22 cellular contexts compared by ENCODE assay signal in the genomic region with DNA sequence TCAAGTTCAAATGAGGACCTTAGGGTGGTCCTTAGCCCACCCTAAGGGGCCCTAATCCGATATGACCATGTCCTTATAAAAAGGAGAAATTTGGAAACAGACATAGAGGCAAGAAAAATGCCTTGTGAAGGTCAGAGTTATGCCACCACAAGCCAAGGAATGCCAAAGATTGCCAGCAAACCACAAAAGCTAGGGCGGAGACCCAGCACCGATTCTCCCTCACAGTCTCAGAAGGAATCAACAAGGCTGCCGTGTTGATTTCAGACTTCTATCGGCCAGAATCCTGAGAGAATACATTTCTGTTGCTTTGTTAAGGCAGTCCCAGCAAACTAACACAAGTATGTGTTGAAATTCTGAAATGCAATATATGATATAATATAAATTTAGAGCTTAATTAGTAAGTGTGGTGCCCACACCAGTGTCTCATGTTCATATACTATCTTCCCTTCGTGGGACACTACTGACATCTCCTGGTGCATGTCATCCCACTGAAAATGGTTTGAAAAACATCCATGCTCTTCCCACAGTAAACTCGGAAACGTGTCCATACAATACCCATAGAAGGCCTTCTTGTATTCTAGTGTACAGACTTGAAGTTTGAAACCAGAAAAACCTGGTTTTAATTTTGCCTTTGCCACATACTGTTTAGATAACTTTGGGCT.
A peak's percentile ranks its signal among the peaks of the same experiment; 100 is the strongest.
DNase-seq lines count a peak whose midpoint lies in the region; ATAC-seq, FAIRE-seq and TF ChIP-seq lines count a peak whose summit lies in the region.
"Had no signal": no experiment of that assay in that cellular context is flagged by ENCODE, and none has a peak within 500 bp of the region (broad histone marks: within the 10 kb centered on the region; RNA-seq: fewer than 3 reads in every experiment).

No MANE protein-coding gene starts in this region.

- no peak overlapping the region for H3K27ac ChIP-seq in tibial nerve
- H3K27ac ChIP-seq: cardiac muscle cell, Peyer's patch, suprapubic skin had no signal

- no peak for TF ChIP-seq EP300 in tibial nerve (IDR thresholded peaks at IDR 0.05)

- in situ Hi-C loops in ACHN (cut with HindIII; ENCODE audit: low pct_ligation_motif_present, low pct_unique_long_range_greater_than_20kb, low sequenced_read_pairs): no loop called here

- no peak for ATAC-seq in activated CD4-positive, CD25-positive, alpha-beta regulatory T cell treated with anti-CD3 and anti-CD28 coated beads, Interleukin-2, amount 50 U/mL, for 24 hours
- ATAC-seq in GM19023 (IDR thresholded peaks at IDR 0.05; ENCODE audit: unreplicated experiment): no peak
- no peak for ATAC-seq in naive thymus-derived CD8-positive, alpha-beta T cell
- ATAC-seq: activated CD4-positive, alpha-beta T cell treated with anti-CD3 and anti-CD28 coated beads for 36 hours; HepG2 had no signal

- TF ChIP-seq CTCF in GM12872 (IDR thresholded peaks at IDR 0.05; ENCODE audit: insufficient read depth, low read depth, low read length) (peak; percentile 14; the same call in 1 of the 3 replicates), foreskin fibroblast (IDR thresholded peaks at IDR 0.05; ENCODE audit: low read depth, low read length) (peak; percentile 21), tibial nerve (IDR thresholded peaks at IDR 0.05) (no peak)

- no peaks in the 10 kb centered on the region for H3K9me3 Mint-ChIP-seq in naive thymus-derived CD8-positive, alpha-beta T cell

- peak; percentile 57 for FAIRE-seq in RCC 7860 (lab: Jason Lieb, UNC)
- FAIRE-seq: endometrium, G401.6, HepG2, keratinocyte had no signal

- no peak overlapping the region for H3K27ac Mint-ChIP-seq in naive thymus-derived CD8-positive, alpha-beta T cell
- H3K27ac Mint-ChIP-seq: activated CD4-positive, alpha-beta T cell treated with anti-CD3 and anti-CD28 coated beads for 36 hours; activated naive CD8-positive, alpha-beta T cell; CD4-positive, CD25-positive, alpha-beta regulatory T cell had no signal

- no peak overlapping the region for H3K4me3 ChIP-seq in foreskin fibroblast (ENCODE audit: low read depth in 1 of 2, low read length in 2 of 2)
- H3K4me3 ChIP-seq in tibial nerve: no peak overlapping the region
- H3K4me3 ChIP-seq: cardiac muscle cell, Peyer's patch, suprapubic skin had no signal

- POLR2A ChIA-PET in naive thymus-derived CD8-positive, alpha-beta T cell (lab: Charles Lee): no interaction called here

- no peaks in the 10 kb centered on the region for H3K36me3 Mint-ChIP-seq in naive thymus-derived CD8-positive, alpha-beta T cell
- H3K36me3 Mint-ChIP-seq: activated naive CD8-positive, alpha-beta T cell; CD4-positive, CD25-positive, alpha-beta regulatory T cell had no signal

- peak; percentile 37 for DNase-seq in ACHN
- DNase-seq in RCC 7860 (ENCODE audit: low spot score): peak; percentile 42
- DNase-seq in foreskin fibroblast: peak in 1 of 2 donors; percentile 17
- no peak for DNase-seq in tibial nerve (ENCODE audit: low spot score in 2 of 2)
- no peak for DNase-seq in naive thymus-derived CD8-positive, alpha-beta T cell
- DNase-seq: activated CD4-positive, alpha-beta T cell treated with anti-CD3 and anti-CD28 coated beads for 36 hours; CD4-positive, CD25-positive, alpha-beta regulatory T cell; glutamatergic neuron; NCI-H1105 treated with DMSO at 0.1 percent for 48 hours; NCI-H446; Peyer's patch; stimulated activated CD4-positive, alpha-beta T cell treated with anti-CD3 and anti-CD28 coated beads, Interleukin-15, amount 100 ng/mL, for 24 hours had no signal

- no peak overlapping the region for H3K4me3 Mint-ChIP-seq in naive thymus-derived CD8-positive, alpha-beta T cell
- H3K4me3 Mint-ChIP-seq: activated CD4-positive, alpha-beta T cell treated with anti-CD3 and anti-CD28 coated beads for 36 hours; activated naive CD8-positive, alpha-beta T cell; CD4-positive, CD25-positive, alpha-beta regulatory T cell had no signal

- no peaks in the 10 kb centered on the region for H3K36me3 ChIP-seq in tibial nerve
- H3K36me3 ChIP-seq: cardiac muscle cell, Peyer's patch, suprapubic skin had no signal

- no peaks in the 10 kb centered on the region for H3K9me3 ChIP-seq in tibial nerve
- H3K9me3 ChIP-seq: Peyer's patch, suprapubic skin had no signal

- 82 to 89% methylated on average over 8 of the region's 8 CpGs for WGBS in tibial nerve, 2 donors

- H3K4me1 ChIP-seq in tibial nerve: peaks cover 0 to 11% (median 0%) of the 10 kb centered on the region in 4 donors
- H3K4me1 ChIP-seq: Peyer's patch had no signal

- H3K27me3 Mint-ChIP-seq in naive thymus-derived CD8-positive, alpha-beta T cell: peaks cover 0 to 6% (median 2%) of the 10 kb centered on the region in 5 donors
- H3K27me3 Mint-ChIP-seq: activated CD4-positive, alpha-beta T cell treated with anti-CD3 and anti-CD28 coated beads for 36 hours had no signal

- H3K4me1 Mint-ChIP-seq in naive thymus-derived CD8-positive, alpha-beta T cell: no peaks in the 10 kb centered on the region
- H3K4me1 Mint-ChIP-seq: activated CD4-positive, alpha-beta T cell treated with anti-CD3 and anti-CD28 coated beads for 36 hours; CD4-positive, CD25-positive, alpha-beta regulatory T cell had no signal

- no peaks in the 10 kb centered on the region for H3K27me3 ChIP-seq in tibial nerve
- H3K27me3 ChIP-seq: cardiac muscle cell, Peyer's patch, suprapubic skin had no signal

- no peak for TF ChIP-seq POLR2A in tibial nerve (IDR thresholded peaks at IDR 0.05)

Comparison
In these comparisons a context has a peak if more than half of its experiments do, and no peak if none do; other contexts are left out.
1. DNase-seq: peak in ACHN (single experiment) and RCC 7860 (single experiment); none in tibial nerve (0 of 2) and naive thymus-derived CD8-positive, alpha-beta T cell (0 of 10).
2. CTCF ChIP-seq: peak in GM12872 (single experiment) and foreskin fibroblast (single experiment); none in tibial nerve (0 of 5).